ENCODE assay signal across 16 cellular contexts in genomic region chr3:167066977-167067843, GRCh38.
A peak's percentile ranks its signal among the peaks of the same experiment; 100 is the strongest.
DNase-seq lines count a peak whose midpoint lies in the region; ATAC-seq, FAIRE-seq and TF ChIP-seq lines count a peak whose summit lies in the region.
"Had no signal": no experiment of that assay in that cellular context is flagged by ENCODE, and none has a peak within 500 bp of the region (broad histone marks: within the 10 kb centered on the region; RNA-seq: fewer than 3 reads in every experiment).

No MANE protein-coding gene starts in this region.

- TF ChIP-seq CTCF in PC-3 (conservative IDR thresholded peaks at IDR 0.05; ENCODE audit: low read depth, low read length) (no peak), pancreas (IDR thresholded peaks at IDR 0.05) (no peak), omental fat pad (IDR thresholded peaks at IDR 0.05) (no peak)

- H3K4me3 Mint-ChIP-seq in naive thymus-derived CD8-positive, alpha-beta T cell, result no peak overlapping the region
- no peak overlapping the region for H3K4me3 Mint-ChIP-seq in activated CD4-positive, alpha-beta memory T cell treated with anti-CD3 and anti-CD28 coated beads for 36 hours
- no peak overlapping the region for H3K4me3 Mint-ChIP-seq in CD8-positive, alpha-beta memory T cell
- H3K4me3 Mint-ChIP-seq: activated CD4-positive, alpha-beta T cell treated with anti-CD3 and anti-CD28 coated beads, Interleukin-2, amount 10 ng/mL, durations not matched to agents 24 days and 14 days; immature natural killer cell had no signal

- no peaks in the 10 kb centered on the region for H3K36me3 Mint-ChIP-seq in naive thymus-derived CD8-positive, alpha-beta T cell
- H3K36me3 Mint-ChIP-seq in activated CD4-positive, alpha-beta memory T cell treated with anti-CD3 and anti-CD28 coated beads for 36 hours, result no peaks in the 10 kb centered on the region
- no peaks in the 10 kb centered on the region for H3K36me3 Mint-ChIP-seq in CD8-positive, alpha-beta memory T cell
- H3K36me3 Mint-ChIP-seq: immature natural killer cell had no signal

- peak overlapping the region; percentile 51 for H3K4me2 ChIP-seq in PC-3 (ENCODE audit: low read length)

- FAIRE-seq in pancreas (lab: Jason Lieb, UNC), result no peak
- FAIRE-seq: astrocyte had no signal

- H3K27ac ChIP-seq in PC-3 (ENCODE audit: low read length) (no peak overlapping the region), pancreas (no peak overlapping the region)
- no peak overlapping the region for H3K27ac ChIP-seq in CD8-positive, alpha-beta memory T cell (ENCODE audit: low read depth, low read length)
- H3K27ac ChIP-seq: sigmoid colon had no signal

- H3K27me3 ChIP-seq in PC-3 (ENCODE audit: low read length) (no peaks in the 10 kb centered on the region), pancreas (no peaks in the 10 kb centered on the region)
- no peaks in the 10 kb centered on the region for H3K27me3 ChIP-seq in CD8-positive, alpha-beta memory T cell (ENCODE audit: insufficient read depth, low read length, poor library complexity, severe bottlenecking)
- H3K27me3 ChIP-seq: sigmoid colon had no signal

- H3K27me3 Mint-ChIP-seq in naive thymus-derived CD8-positive, alpha-beta T cell, result no peaks in the 10 kb centered on the region
- no peaks in the 10 kb centered on the region for H3K27me3 Mint-ChIP-seq in activated CD4-positive, alpha-beta memory T cell treated with anti-CD3 and anti-CD28 coated beads for 36 hours
- no peaks in the 10 kb centered on the region for H3K27me3 Mint-ChIP-seq in CD8-positive, alpha-beta memory T cell
- H3K27me3 Mint-ChIP-seq: activated CD4-positive, alpha-beta T cell treated with anti-CD3 and anti-CD28 coated beads, Interleukin-2, amount 10 ng/mL, durations not matched to agents 24 days and 14 days had no signal

- peaks cover 0 to 15% (median 0%) of the 10 kb centered on the region in 9 donors for H3K9me3 Mint-ChIP-seq in naive thymus-derived CD8-positive, alpha-beta T cell
- H3K9me3 Mint-ChIP-seq in activated CD4-positive, alpha-beta memory T cell treated with anti-CD3 and anti-CD28 coated beads for 36 hours, result peaks cover 12% of the 10 kb centered on the region
- H3K9me3 Mint-ChIP-seq in CD8-positive, alpha-beta memory T cell, result peaks cover 0 to 22% (median 6%) of the 10 kb centered on the region in 5 donors
- H3K9me3 Mint-ChIP-seq: activated CD4-positive, alpha-beta T cell treated with anti-CD3 and anti-CD28 coated beads, Interleukin-2, amount 10 ng/mL, durations not matched to agents 24 days and 14 days had no signal

- H3K36me3 ChIP-seq in PC-3 (ENCODE audit: low read depth, low read length), result no peaks in the 10 kb centered on the region
- no peaks in the 10 kb centered on the region for H3K36me3 ChIP-seq in pancreas
- no peaks in the 10 kb centered on the region for H3K36me3 ChIP-seq in CD8-positive, alpha-beta memory T cell (ENCODE audit: insufficient read depth, low read length)
- H3K36me3 ChIP-seq: sigmoid colon had no signal

- H3K79me2 ChIP-seq in PC-3 (ENCODE audit: low read length), result no peaks in the 10 kb centered on the region

- DNase-seq in NCI-H187 (lab: John Stamatoyannopoulos, UW), result peak; percentile 81
- peak; percentile 44 for DNase-seq in PC-3
- DNase-seq in pancreas, result peak; percentile 12 to 63 (median 24)
- DNase-seq in omental fat pad (ENCODE audit: low spot score), result no peak
- DNase-seq in naive thymus-derived CD8-positive, alpha-beta T cell, result no peak
- no peak for DNase-seq in activated CD4-positive, alpha-beta memory T cell treated with anti-CD3 and anti-CD28 coated beads for 36 hours
- DNase-seq in CD8-positive, alpha-beta memory T cell, result no peak
- DNase-seq: activated CD4-positive, alpha-beta T cell treated with anti-CD3 and anti-CD28 coated beads, Interleukin-2, amount 10 ng/mL, durations not matched to agents 24 days and 14 days; C1 segment of cervical spinal cord; dermis blood vessel endothelial cell; immature natural killer cell; OCI-M1; sigmoid colon had no signal

- H3F3A ChIP-seq in PC-3 (ENCODE audit: low read length, unreplicated experiment), result no peaks in the 10 kb centered on the region

- H2AFZ ChIP-seq in PC-3 (ENCODE audit: low read length), result peak overlapping the region; percentile 20; the same call in 1 of the 2 replicates

- peak; percentile 67 for ATAC-seq in GM18867 (IDR thresholded peaks at IDR 0.05; ENCODE audit: unreplicated experiment)
- peak; percentile 73 for ATAC-seq in PC-3
- peak; percentile 85 to 94 (median 92) for ATAC-seq in pancreas
- ATAC-seq in omental fat pad (ENCODE audit: low FRiP score), result no peak
- ATAC-seq in naive thymus-derived CD8-positive, alpha-beta T cell, result no peak

- BruUV-seq in PC-3 (replicated peaks; lab: Mats Ljungman, UMichigan), result no TSS peak

- H3K9me3 ChIP-seq in PC-3 (ENCODE audit: low read length), result no peaks in the 10 kb centered on the region
- H3K9me3 ChIP-seq in pancreas, result no peaks in the 10 kb centered on the region
- H3K9me3 ChIP-seq in CD8-positive, alpha-beta memory T cell (ENCODE audit: low read length), result no peaks in the 10 kb centered on the region
- H3K9me3 ChIP-seq: sigmoid colon had no signal

- CTCF ChIA-PET in PC-3 (lab: Charles Lee), result no interaction called here
- CTCF ChIA-PET in activated CD4-positive, alpha-beta memory T cell treated with anti-CD3 and anti-CD28 coated beads for 36 hours (lab: Charles Lee), result no interaction called here
- CTCF ChIA-PET in CD8-positive, alpha-beta memory T cell (lab: Charles Lee), result no interaction called here

- POLR2A ChIA-PET in PC-3 (lab: Charles Lee; ENCODE audit: unreplicated experiment), result no interaction called here
- POLR2A ChIA-PET in naive thymus-derived CD8-positive, alpha-beta T cell (lab: Charles Lee), result no interaction called here
- POLR2A ChIA-PET in activated CD4-positive, alpha-beta memory T cell treated with anti-CD3 and anti-CD28 coated beads for 36 hours (lab: Charles Lee), result no interaction called here
- POLR2A ChIA-PET in CD8-positive, alpha-beta memory T cell (lab: Charles Lee), result no interaction called here

- 6 to 9% methylated on average over 6 of the region's 6 CpGs for WGBS in pancreas, 2 donors

- H3K4me1 ChIP-seq in PC-3 (ENCODE audit: insufficient read depth, low read length), result peaks cover 14% of the 10 kb centered on the region; the same call in 1 of the 2 replicates
- peaks cover 5 to 15% (median 12%) of the 10 kb centered on the region in 3 donors for H3K4me1 ChIP-seq in pancreas
- no peaks in the 10 kb centered on the region for H3K4me1 ChIP-seq in CD8-positive, alpha-beta memory T cell (ENCODE audit: insufficient read depth, low read length)
- H3K4me1 ChIP-seq: sigmoid colon had no signal

- intact Hi-C loops in PC-3 (cut with micrococcal nuclease), result no loop called here
- intact Hi-C loops in pancreas (cut with DNase I), result no loop called here
- intact Hi-C loops in activated CD4-positive, alpha-beta memory T cell treated with anti-CD3 and anti-CD28 coated beads for 36 hours (cut with micrococcal nuclease), result no loop called here

- H3K4me3 ChIP-seq in PC-3 (ENCODE audit: low read length) (peak overlapping the region; percentile 28; the same call in 1 of the 2 replicates), pancreas (no peak overlapping the region)
- no peak overlapping the region for H3K4me3 ChIP-seq in CD8-positive, alpha-beta memory T cell (ENCODE audit: low read length)
- H3K4me3 ChIP-seq: sigmoid colon had no signal

- no peak overlapping the region for H3K27ac Mint-ChIP-seq in naive thymus-derived CD8-positive, alpha-beta T cell
- H3K27ac Mint-ChIP-seq in activated CD4-positive, alpha-beta memory T cell treated with anti-CD3 and anti-CD28 coated beads for 36 hours, result no peak overlapping the region
- H3K27ac Mint-ChIP-seq in CD8-positive, alpha-beta memory T cell, result no peak overlapping the region
- H3K27ac Mint-ChIP-seq: activated CD4-positive, alpha-beta T cell treated with anti-CD3 and anti-CD28 coated beads, Interleukin-2, amount 10 ng/mL, durations not matched to agents 24 days and 14 days; activated T-helper 2 cell treated with anti-CD3 and anti-CD28 coated beads, Interferon-gamma antibody, Interleukin-2, Interleukin-4, amounts not matched to agents 10 μg/mL and 5 μg/mL and 100 μg/mL, durations not matched to agents 14 hours and 24 hours and 36 hours; immature natural killer cell had no signal

- no peaks in the 10 kb centered on the region for H3K9me2 ChIP-seq in PC-3 (replicated peaks; ENCODE audit: low read length)

- H4K20me1 ChIP-seq in PC-3 (ENCODE audit: low read length), result no peaks in the 10 kb centered on the region

- H3K9ac ChIP-seq in PC-3 (ENCODE audit: low read length), result no peak overlapping the region

- H3K4me1 Mint-ChIP-seq in naive thymus-derived CD8-positive, alpha-beta T cell, result no peaks in the 10 kb centered on the region
- no peaks in the 10 kb centered on the region for H3K4me1 Mint-ChIP-seq in activated CD4-positive, alpha-beta memory T cell treated with anti-CD3 and anti-CD28 coated beads for 36 hours (ENCODE audit: low read depth)
- H3K4me1 Mint-ChIP-seq in CD8-positive, alpha-beta memory T cell, result no peaks in the 10 kb centered on the region
- H3K4me1 Mint-ChIP-seq: activated CD4-positive, alpha-beta T cell treated with anti-CD3 and anti-CD28 coated beads, Interleukin-2, amount 10 ng/mL, durations not matched to agents 24 days and 14 days; immature natural killer cell had no signal

Comparison
In these comparisons a context has a peak if more than half of its experiments do, and no peak if none do; other contexts are left out.
1. ATAC-seq: peak in GM18867 (single experiment), PC-3 (single experiment) and pancreas (4 of 4); none in omental fat pad (single experiment) and naive thymus-derived CD8-positive, alpha-beta T cell (0 of 2).
2. DNase-seq: peak in NCI-H187 (2 of 2), PC-3 (single experiment) and pancreas (6 of 6); none in omental fat pad (single experiment), naive thymus-derived CD8-positive, alpha-beta T cell (0 of 10), activated CD4-positive, alpha-beta memory T cell treated with anti-CD3 and anti-CD28 coated beads for 36 hours (single experiment) and CD8-positive, alpha-beta memory T cell (0 of 5).